Comparison of ENCODE assay signal across 8 cellular contexts in the genomic region with DNA sequence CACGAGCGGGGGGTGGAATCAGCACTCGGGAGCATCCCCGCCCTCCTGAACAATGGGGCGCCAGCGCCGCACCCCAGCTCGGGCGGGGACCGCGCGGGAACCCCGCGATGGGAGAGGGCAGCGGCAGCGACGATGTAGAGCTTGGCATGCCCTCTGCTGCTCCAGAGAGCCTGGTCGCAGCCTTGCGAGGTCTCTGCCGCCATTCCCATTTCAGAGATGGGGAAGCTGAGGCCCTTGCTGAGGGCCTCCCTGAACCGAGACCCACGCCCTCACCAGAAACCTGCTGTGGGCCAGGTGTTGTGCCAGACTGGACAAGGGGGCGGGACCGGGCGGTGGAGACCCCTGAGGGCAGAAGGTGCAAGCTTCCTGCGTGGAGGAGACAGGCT. TPM values are rescaled to one million over a fixed set of nuclear protein-coding genes. Genes with fewer than 3 reads are reported as not detected.
DNase-seq lines count a peak whose midpoint lies in the region; ATAC-seq and TF ChIP-seq lines count a peak whose summit lies in the region.

No MANE protein-coding gene starts in this region.

- dilution Hi-C loops in mammary epithelial cell (cut with HindIII; ENCODE audit: low sequenced_read_pairs), result no loop called here

- no peak for TF ChIP-seq CTCF in mammary epithelial cell (conservative IDR thresholded peaks at IDR 0.05 in 1 of 2, IDR thresholded peaks at IDR 0.05 in 1 of 2; ENCODE audit: extremely low read depth in 1 of 2, insufficient read depth in 1 of 2, low read depth in 1 of 2, low read length in 2 of 2)
- no peak for TF ChIP-seq CTCF in GM10266 (IDR thresholded peaks at IDR 0.05; ENCODE audit: control insufficient read depth, insufficient read depth, low read depth, missing control alignments)

- H3K9ac ChIP-seq in mammary epithelial cell (ENCODE audit: insufficient read depth, low read length), result peak overlapping the region; percentile 62

- CTCF ChIA-PET in mammary epithelial cell (lab: Charles Lee; ENCODE audit: low non-redundant PET), result no interaction called here

- DNase-seq in mammary epithelial cell, result no peak
- DNase-seq in GM10266 (ENCODE audit: extremely low spot score), result no peak
- DNase-seq in occipital lobe (lab: John Stamatoyannopoulos, UW), result no peak
- DNase-seq in NCI-H1930 (lab: John Stamatoyannopoulos, UW), result no peak

- peak overlapping the region; percentile 61 to 85 (median 71) for H3K4me3 ChIP-seq in mammary epithelial cell (replicated peaks in 1 of 3; ENCODE audit: insufficient read depth in 1 of 3, low read depth in 2 of 3, low read length in 3 of 3)
- H3K4me3 ChIP-seq in mononuclear cell (ENCODE audit: low read length), result peak overlapping the region; percentile 84

- no TSS peak for BruUV-seq in mammary epithelial cell (replicated peaks; lab: Mats Ljungman, UMichigan)

- TF ChIP-seq POLR2A in GM18505 (IDR thresholded peaks at IDR 0.05; ENCODE audit: borderline replicate concordance, extremely low read depth, insufficient read depth, insufficient read length), result no peak

- H3K27ac ChIP-seq in mammary epithelial cell (ENCODE audit: insufficient read depth, low read depth, low read length), result peak overlapping the region; percentile 57

- no peaks in the 10 kb centered on the region for H3K36me3 ChIP-seq in mammary epithelial cell (ENCODE audit: insufficient read depth, low read length)

- WGBS in mammary epithelial cell (ENCODE audit: low coverage, missing lambda C conversion rate), result 4% methylated on average over 10 of the region's 26 CpGs

- peaks cover 36% of the 10 kb centered on the region for H3K79me2 ChIP-seq in mammary epithelial cell (ENCODE audit: insufficient read depth, low read length)

- peak; percentile 27 for ATAC-seq in GM19023 (IDR thresholded peaks at IDR 0.05; ENCODE audit: unreplicated experiment)
- peak; percentile 32 for ATAC-seq in HG03280 (IDR thresholded peaks at IDR 0.05; ENCODE audit: unreplicated experiment)
- no peak for ATAC-seq in GM18505 (IDR thresholded peaks at IDR 0.05; ENCODE audit: unreplicated experiment)

- peak overlapping the region; percentile 99 for H2AFZ ChIP-seq in mammary epithelial cell (ENCODE audit: low read depth, low read length)

- peaks cover 24% of the 10 kb centered on the region for H3K4me1 ChIP-seq in mammary epithelial cell (ENCODE audit: insufficient read depth, low read length)
- H3K4me1 ChIP-seq in mononuclear cell (ENCODE audit: insufficient read depth, low read length), result peaks cover 49% of the 10 kb centered on the region

- H3K27me3 ChIP-seq in mammary epithelial cell (ENCODE audit: insufficient read depth, low read length) (no peaks in the 10 kb centered on the region), mononuclear cell (ENCODE audit: insufficient read depth, low read length) (no peaks in the 10 kb centered on the region)

- intact Hi-C loops in mammary epithelial cell (cut with micrococcal nuclease), result loop anchor here (1.0 to 5.0 kb wide), 4 partner anchors 58 to 162 kb away; a partner anchor contains a TSS

- no peaks in the 10 kb centered on the region for H3K9me3 ChIP-seq in mammary epithelial cell (replicated peaks; ENCODE audit: insufficient read depth, low read length)
- H3K9me3 ChIP-seq in mononuclear cell (ENCODE audit: low read depth, low read length), result no peaks in the 10 kb centered on the region

- in situ Hi-C loops in mammary epithelial cell (cut with MboI; ENCODE audit: low sequenced_read_pairs in 2 of 2), result loop anchor here in 1 of 2 donors (10.0 kb wide), 1 partner anchor 90 kb away; no protein-coding TSS in a partner anchor

- no peaks in the 10 kb centered on the region for H4K20me1 ChIP-seq in mammary epithelial cell (ENCODE audit: insufficient read depth, low read length)

- H3K4me2 ChIP-seq in mammary epithelial cell (ENCODE audit: insufficient read depth, low read depth, low read length), result peak overlapping the region; percentile 93

RNA-seq across cellular contexts. Expression of a gene that starts 0.6 kb away (rescaled TPM):
- total RNA-seq in mammary epithelial cell (10 to 100 TPM; 10.9 to 31.5 TPM), mononuclear cell (13.4 TPM), occipital lobe (58.8 TPM)
- polyA plus RNA-seq in mammary epithelial cell, result 4.8 TPM
- polyA minus RNA-seq in mammary epithelial cell, result 9.0 TPM
